Comparison of ENCODE assay signal across 1 cellular context in the genomic region with DNA sequence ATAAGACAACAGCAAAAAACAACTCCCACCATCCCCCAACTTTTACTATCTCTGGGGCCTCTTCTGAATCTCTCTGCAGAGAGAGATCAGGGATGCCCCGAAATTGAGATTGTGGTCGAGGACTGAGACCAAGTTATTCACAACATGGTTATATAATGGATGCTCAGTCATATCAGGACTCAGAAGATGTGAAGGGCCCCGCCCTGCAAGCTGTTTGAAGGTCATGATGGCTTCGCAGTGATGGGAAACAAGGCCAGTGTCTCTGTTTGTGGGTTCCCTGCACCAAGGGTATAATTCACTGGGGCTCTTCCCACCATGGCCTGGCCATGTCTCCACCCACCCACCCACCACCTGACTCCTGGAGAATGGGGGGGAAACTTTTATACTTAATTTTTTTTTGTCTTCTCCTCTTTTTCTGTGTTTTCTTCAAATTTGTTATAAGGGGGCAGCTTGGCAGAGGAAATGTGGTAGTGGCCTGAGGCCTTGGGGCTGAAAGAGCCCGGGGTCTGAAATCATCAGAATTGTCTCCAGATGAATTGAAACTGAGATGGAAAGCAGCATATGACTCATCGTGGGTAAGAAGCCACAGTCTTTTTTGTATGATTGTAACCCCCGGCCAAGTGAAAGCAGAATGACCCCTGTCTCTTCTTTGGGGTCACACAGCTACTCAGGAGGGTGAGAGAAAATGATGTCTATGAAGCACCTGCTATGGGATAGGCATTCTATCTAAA.
TF ChIP-seq lines count a peak whose summit lies in the region.

No MANE protein-coding gene starts in this region.

TF ChIP-seq in GM12878, 131 proteins besides CTCF, POLR2A, EP300 and RAD21 (continued from another document and continues in another):
- peak; percentile 89 for TF ChIP-seq ESRRA (IDR thresholded peaks at IDR 0.05; ENCODE audit: low read length)
- TF ChIP-seq FOXM1 (IDR thresholded peaks at IDR 0.05; ENCODE audit: low read depth, low read length), result peak; percentile 80; the same call in 1 of the 2 replicates
- peak; percentile 15 for TF ChIP-seq IKZF1 (conservative IDR thresholded peaks at IDR 0.05)
- TF ChIP-seq MEF2A (IDR thresholded peaks at IDR 0.05; ENCODE audit: insufficient read depth, low read depth, low read length), result peak; percentile 80
- TF ChIP-seq TCF7 (IDR thresholded peaks at IDR 0.05; ENCODE audit: borderline replicate concordance), result peak; percentile 52
- TF ChIP-seq DPF2 (IDR thresholded peaks at IDR 0.05), result peak; percentile 83
- TF ChIP-seq RBBP5 (conservative IDR thresholded peaks at IDR 0.05), result no peak
- TF ChIP-seq ZNF217 (IDR thresholded peaks at IDR 0.05), result no peak
- peak; percentile 90 for TF ChIP-seq CBFB (IDR thresholded peaks at IDR 0.05; ENCODE audit: low read depth)
- no peak for TF ChIP-seq MYC (IDR thresholded peaks at IDR 0.05; ENCODE audit: insufficient read depth, insufficient read length, insufficient replicate concordance, low read length, severe bottlenecking)
- no peak for TF ChIP-seq FOS (IDR thresholded peaks at IDR 0.05; ENCODE audit: borderline replicate concordance, extremely low read depth, insufficient read length)
- peak; percentile 53 for TF ChIP-seq CREB1 (IDR thresholded peaks at IDR 0.05; ENCODE audit: low read depth)
- TF ChIP-seq NR2F1 (conservative IDR thresholded peaks at IDR 0.05), result peak; percentile 89
- peak; percentile 96 for TF ChIP-seq IRF4 (IDR thresholded peaks at IDR 0.05; ENCODE audit: low read depth, low read length)
- no peak for TF ChIP-seq WRNIP1 (IDR thresholded peaks at IDR 0.05; ENCODE audit: borderline replicate concordance, low read depth, low read length)
- TF ChIP-seq, protein P1, sequence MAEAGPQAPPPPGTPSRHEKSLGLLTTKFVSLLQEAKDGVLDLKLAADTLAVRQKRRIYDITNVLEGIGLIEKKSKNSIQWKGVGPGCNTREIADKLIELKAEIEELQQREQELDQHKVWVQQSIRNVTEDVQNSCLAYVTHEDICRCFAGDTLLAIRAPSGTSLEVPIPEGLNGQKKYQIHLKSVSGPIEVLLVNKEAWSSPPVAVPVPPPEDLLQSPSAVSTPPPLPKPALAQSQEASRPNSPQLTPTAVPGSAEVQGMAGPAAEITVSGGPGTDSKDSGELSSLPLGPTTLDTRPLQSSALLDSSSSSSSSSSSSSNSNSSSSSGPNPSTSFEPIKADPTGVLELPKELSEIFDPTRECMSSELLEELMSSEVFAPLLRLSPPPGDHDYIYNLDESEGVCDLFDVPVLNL (IDR thresholded peaks at IDR 0.05; ENCODE audit: low read depth, low read length), result no peak
- peak; percentile 47 for TF ChIP-seq MEF2B (IDR thresholded peaks at IDR 0.05; ENCODE audit: partially characterized antibody, poor library complexity, severe bottlenecking)
- TF ChIP-seq SREBF2 (IDR thresholded peaks at IDR 0.05; ENCODE audit: low read length), result no peak
- peak; percentile 92 for TF ChIP-seq TBL1XR1 (IDR thresholded peaks at IDR 0.05; ENCODE audit: low read depth, low read length)
- TF ChIP-seq NRF1 (conservative IDR thresholded peaks at IDR 0.05; ENCODE audit: low read depth, low read length), result no peak
- no peak for TF ChIP-seq KDM1A (IDR thresholded peaks at IDR 0.05; ENCODE audit: borderline replicate concordance)
- TF ChIP-seq, protein P2, sequence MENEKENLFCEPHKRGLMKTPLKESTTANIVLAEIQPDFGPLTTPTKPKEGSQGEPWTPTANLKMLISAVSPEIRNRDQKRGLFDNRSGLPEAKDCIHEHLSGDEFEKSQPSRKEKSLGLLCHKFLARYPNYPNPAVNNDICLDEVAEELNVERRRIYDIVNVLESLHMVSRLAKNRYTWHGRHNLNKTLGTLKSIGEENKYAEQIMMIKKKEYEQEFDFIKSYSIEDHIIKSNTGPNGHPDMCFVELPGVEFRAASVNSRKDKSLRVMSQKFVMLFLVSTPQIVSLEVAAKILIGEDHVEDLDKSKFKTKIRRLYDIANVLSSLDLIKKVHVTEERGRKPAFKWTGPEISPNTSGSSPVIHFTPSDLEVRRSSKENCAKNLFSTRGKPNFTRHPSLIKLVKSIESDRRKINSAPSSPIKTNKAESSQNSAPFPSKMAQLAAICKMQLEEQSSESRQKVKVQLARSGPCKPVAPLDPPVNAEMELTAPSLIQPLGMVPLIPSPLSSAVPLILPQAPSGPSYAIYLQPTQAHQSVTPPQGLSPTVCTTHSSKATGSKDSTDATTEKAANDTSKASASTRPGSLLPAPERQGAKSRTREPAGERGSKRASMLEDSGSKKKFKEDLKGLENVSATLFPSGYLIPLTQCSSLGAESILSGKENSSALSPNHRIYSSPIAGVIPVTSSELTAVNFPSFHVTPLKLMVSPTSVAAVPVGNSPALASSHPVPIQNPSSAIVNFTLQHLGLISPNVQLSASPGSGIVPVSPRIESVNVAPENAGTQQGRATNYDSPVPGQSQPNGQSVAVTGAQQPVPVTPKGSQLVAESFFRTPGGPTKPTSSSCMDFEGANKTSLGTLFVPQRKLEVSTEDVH (IDR thresholded peaks at IDR 0.05; ENCODE audit: low read depth, partially characterized antibody), result no peak
- TF ChIP-seq EZH2 (IDR thresholded peaks at IDR 0.05; ENCODE audit: borderline replicate concordance, control insufficient read depth, low read depth, low read length), result no peak
- TF ChIP-seq YY1 (IDR thresholded peaks at IDR 0.05; ENCODE audit: low read depth, low read length), result no peak; the same call in 1 of the 2 replicates
- TF ChIP-seq RCOR1 (conservative IDR thresholded peaks at IDR 0.05; ENCODE audit: low read depth, low read length), result no peak
- TF ChIP-seq RB1 (IDR thresholded peaks at IDR 0.05; ENCODE audit: borderline replicate concordance), result no peak
- no peak; the same call in 1 of the 2 replicates for TF ChIP-seq GABPA (IDR thresholded peaks at IDR 0.05; ENCODE audit: low read depth)
- TF ChIP-seq, protein P3, sequence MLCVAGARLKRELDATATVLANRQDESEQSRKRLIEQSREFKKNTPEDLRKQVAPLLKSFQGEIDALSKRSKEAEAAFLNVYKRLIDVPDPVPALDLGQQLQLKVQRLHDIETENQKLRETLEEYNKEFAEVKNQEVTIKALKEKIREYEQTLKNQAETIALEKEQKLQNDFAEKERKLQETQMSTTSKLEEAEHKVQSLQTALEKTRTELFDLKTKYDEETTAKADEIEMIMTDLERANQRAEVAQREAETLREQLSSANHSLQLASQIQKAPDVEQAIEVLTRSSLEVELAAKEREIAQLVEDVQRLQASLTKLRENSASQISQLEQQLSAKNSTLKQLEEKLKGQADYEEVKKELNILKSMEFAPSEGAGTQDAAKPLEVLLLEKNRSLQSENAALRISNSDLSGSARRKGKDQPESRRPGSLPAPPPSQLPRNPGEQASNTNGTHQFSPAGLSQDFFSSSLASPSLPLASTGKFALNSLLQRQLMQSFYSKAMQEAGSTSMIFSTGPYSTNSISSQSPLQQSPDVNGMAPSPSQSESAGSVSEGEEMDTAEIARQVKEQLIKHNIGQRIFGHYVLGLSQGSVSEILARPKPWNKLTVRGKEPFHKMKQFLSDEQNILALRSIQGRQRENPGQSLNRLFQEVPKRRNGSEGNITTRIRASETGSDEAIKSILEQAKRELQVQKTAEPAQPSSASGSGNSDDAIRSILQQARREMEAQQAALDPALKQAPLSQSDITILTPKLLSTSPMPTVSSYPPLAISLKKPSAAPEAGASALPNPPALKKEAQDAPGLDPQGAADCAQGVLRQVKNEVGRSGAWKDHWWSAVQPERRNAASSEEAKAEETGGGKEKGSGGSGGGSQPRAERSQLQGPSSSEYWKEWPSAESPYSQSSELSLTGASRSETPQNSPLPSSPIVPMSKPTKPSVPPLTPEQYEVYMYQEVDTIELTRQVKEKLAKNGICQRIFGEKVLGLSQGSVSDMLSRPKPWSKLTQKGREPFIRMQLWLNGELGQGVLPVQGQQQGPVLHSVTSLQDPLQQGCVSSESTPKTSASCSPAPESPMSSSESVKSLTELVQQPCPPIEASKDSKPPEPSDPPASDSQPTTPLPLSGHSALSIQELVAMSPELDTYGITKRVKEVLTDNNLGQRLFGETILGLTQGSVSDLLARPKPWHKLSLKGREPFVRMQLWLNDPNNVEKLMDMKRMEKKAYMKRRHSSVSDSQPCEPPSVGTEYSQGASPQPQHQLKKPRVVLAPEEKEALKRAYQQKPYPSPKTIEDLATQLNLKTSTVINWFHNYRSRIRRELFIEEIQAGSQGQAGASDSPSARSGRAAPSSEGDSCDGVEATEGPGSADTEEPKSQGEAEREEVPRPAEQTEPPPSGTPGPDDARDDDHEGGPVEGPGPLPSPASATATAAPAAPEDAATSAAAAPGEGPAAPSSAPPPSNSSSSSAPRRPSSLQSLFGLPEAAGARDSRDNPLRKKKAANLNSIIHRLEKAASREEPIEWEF (IDR thresholded peaks at IDR 0.05; ENCODE audit: insufficient replicate concordance, low read depth, low read length), result no peak
- no peak for TF ChIP-seq HCFC1 (IDR thresholded peaks at IDR 0.05; ENCODE audit: low read length)
- TF ChIP-seq SRF (IDR thresholded peaks at IDR 0.05; ENCODE audit: low read depth in 2 of 2, low read length in 2 of 2), result peak in 1 of 2 experiments; percentile 63; a peak in 2 of 4 replicates
- TF ChIP-seq PAX5 (IDR thresholded peaks at IDR 0.05; ENCODE audit: borderline replicate concordance, low read depth, low read length), result peak; percentile 91
- TF ChIP-seq, protein P4, sequence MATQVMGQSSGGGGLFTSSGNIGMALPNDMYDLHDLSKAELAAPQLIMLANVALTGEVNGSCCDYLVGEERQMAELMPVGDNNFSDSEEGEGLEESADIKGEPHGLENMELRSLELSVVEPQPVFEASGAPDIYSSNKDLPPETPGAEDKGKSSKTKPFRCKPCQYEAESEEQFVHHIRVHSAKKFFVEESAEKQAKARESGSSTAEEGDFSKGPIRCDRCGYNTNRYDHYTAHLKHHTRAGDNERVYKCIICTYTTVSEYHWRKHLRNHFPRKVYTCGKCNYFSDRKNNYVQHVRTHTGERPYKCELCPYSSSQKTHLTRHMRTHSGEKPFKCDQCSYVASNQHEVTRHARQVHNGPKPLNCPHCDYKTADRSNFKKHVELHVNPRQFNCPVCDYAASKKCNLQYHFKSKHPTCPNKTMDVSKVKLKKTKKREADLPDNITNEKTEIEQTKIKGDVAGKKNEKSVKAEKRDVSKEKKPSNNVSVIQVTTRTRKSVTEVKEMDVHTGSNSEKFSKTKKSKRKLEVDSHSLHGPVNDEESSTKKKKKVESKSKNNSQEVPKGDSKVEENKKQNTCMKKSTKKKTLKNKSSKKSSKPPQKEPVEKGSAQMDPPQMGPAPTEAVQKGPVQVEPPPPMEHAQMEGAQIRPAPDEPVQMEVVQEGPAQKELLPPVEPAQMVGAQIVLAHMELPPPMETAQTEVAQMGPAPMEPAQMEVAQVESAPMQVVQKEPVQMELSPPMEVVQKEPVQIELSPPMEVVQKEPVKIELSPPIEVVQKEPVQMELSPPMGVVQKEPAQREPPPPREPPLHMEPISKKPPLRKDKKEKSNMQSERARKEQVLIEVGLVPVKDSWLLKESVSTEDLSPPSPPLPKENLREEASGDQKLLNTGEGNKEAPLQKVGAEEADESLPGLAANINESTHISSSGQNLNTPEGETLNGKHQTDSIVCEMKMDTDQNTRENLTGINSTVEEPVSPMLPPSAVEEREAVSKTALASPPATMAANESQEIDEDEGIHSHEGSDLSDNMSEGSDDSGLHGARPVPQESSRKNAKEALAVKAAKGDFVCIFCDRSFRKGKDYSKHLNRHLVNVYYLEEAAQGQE (IDR thresholded peaks at IDR 0.05; ENCODE audit: low read depth, low read length), result no peak
- no peak for TF ChIP-seq CHD1 (IDR thresholded peaks at IDR 0.05; ENCODE audit: low read depth, low read length)
- TF ChIP-seq MXI1 (IDR thresholded peaks at IDR 0.05; ENCODE audit: low read depth, low read length), result no peak
- TF ChIP-seq NFYA (IDR thresholded peaks at IDR 0.05; ENCODE audit: borderline replicate concordance, low read depth, low read length), result no peak
- TF ChIP-seq TCF3 (IDR thresholded peaks at IDR 0.05; ENCODE audit: borderline replicate concordance, insufficient read depth, low read depth, low read length), result peak; percentile 82; the same call in 1 of the 2 replicates
- peak; percentile 48; the same call in 1 of the 2 replicates for TF ChIP-seq ATF7 (IDR thresholded peaks at IDR 0.05; ENCODE audit: low read depth)
- TF ChIP-seq, protein P5, sequence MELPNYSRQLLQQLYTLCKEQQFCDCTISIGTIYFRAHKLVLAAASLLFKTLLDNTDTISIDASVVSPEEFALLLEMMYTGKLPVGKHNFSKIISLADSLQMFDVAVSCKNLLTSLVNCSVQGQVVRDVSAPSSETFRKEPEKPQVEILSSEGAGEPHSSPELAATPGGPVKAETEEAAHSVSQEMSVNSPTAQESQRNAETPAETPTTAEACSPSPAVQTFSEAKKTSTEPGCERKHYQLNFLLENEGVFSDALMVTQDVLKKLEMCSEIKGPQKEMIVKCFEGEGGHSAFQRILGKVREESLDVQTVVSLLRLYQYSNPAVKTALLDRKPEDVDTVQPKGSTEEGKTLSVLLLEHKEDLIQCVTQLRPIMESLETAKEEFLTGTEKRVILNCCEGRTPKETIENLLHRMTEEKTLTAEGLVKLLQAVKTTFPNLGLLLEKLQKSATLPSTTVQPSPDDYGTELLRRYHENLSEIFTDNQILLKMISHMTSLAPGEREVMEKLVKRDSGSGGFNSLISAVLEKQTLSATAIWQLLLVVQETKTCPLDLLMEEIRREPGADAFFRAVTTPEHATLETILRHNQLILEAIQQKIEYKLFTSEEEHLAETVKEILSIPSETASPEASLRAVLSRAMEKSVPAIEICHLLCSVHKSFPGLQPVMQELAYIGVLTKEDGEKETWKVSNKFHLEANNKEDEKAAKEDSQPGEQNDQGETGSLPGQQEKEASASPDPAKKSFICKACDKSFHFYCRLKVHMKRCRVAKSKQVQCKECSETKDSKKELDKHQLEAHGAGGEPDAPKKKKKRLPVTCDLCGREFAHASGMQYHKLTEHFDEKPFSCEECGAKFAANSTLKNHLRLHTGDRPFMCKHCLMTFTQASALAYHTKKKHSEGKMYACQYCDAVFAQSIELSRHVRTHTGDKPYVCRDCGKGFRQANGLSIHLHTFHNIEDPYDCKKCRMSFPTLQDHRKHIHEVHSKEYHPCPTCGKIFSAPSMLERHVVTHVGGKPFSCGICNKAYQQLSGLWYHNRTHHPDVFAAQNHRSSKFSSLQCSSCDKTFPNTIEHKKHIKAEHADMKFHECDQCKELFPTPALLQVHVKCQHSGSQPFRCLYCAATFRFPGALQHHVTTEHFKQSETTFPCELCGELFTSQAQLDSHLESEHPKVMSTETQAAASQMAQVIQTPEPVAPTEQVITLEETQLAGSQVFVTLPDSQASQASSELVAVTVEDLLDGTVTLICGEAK (IDR thresholded peaks at IDR 0.05; ENCODE audit: borderline replicate concordance), result no peak
- TF ChIP-seq CHD4 (IDR thresholded peaks at IDR 0.05), result no peak
- TF ChIP-seq, protein P6, sequence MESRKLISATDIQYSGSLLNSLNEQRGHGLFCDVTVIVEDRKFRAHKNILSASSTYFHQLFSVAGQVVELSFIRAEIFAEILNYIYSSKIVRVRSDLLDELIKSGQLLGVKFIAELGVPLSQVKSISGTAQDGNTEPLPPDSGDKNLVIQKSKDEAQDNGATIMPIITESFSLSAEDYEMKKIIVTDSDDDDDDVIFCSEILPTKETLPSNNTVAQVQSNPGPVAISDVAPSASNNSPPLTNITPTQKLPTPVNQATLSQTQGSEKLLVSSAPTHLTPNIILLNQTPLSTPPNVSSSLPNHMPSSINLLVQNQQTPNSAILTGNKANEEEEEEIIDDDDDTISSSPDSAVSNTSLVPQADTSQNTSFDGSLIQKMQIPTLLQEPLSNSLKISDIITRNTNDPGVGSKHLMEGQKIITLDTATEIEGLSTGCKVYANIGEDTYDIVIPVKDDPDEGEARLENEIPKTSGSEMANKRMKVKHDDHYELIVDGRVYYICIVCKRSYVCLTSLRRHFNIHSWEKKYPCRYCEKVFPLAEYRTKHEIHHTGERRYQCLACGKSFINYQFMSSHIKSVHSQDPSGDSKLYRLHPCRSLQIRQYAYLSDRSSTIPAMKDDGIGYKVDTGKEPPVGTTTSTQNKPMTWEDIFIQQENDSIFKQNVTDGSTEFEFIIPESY (IDR thresholded peaks at IDR 0.05), result no peak
- TF ChIP-seq SPI1 (IDR thresholded peaks at IDR 0.05; ENCODE audit: borderline replicate concordance, insufficient read depth, low read depth, low read length), result no peak
- TF ChIP-seq NFXL1 (IDR thresholded peaks at IDR 0.05; ENCODE audit: borderline replicate concordance), result no peak
- no peak for TF ChIP-seq YBX1 (IDR thresholded peaks at IDR 0.05)
